Comparison of ENCODE assay signal across 12 cellular contexts in genomic region chr10:95837368-95837776, GRCh38.
DNase-seq lines count a peak whose midpoint lies in the region; ATAC-seq and TF ChIP-seq lines count a peak whose summit lies in the region.
"Had no signal": no experiment of that assay in that cellular context is flagged by ENCODE, and none has a peak within 500 bp of the region (broad histone marks: within the 10 kb centered on the region; RNA-seq: fewer than 3 reads in every experiment).

No MANE protein-coding gene starts in this region.

- peaks cover 24% of the 10 kb centered on the region for H3K36me3 Mint-ChIP-seq in activated T-helper 2 cell treated with anti-CD3 and anti-CD28 coated beads, Interferon-gamma antibody, Interleukin-2, Interleukin-4, amounts not matched to agents 10 μg/mL and 5 μg/mL and 100 μg/mL, durations not matched to agents 14 hours and 24 hours and 36 hours (ENCODE audit: low read depth)
- H3K36me3 Mint-ChIP-seq: activated naive CD4-positive, alpha-beta T cell treated with anti-CD3 and anti-CD28 coated beads, Interleukin-2, amount 10 ng/mL, durations not matched to agents 7 days and 5 days had no signal

- peak; percentile 23 for ATAC-seq in HG02798 (IDR thresholded peaks at IDR 0.05; ENCODE audit: poor library complexity, unreplicated experiment)
- ATAC-seq in PC-3 = no peak

- no peaks in the 10 kb centered on the region for H3K9me2 ChIP-seq in PC-3 (replicated peaks; ENCODE audit: low read length)

- in situ Hi-C loops in GM18951 (cut with MboI; ENCODE audit: low sequenced_read_pairs, unreplicated experiment) = loop anchor here (10.0 kb wide), 1 partner anchor 83 kb away; the partner anchor contains the start of gene ENTPD1

- TF ChIP-seq CTCF in spleen (IDR thresholded peaks at IDR 0.05 in 8 of 11, conservative IDR thresholded peaks at IDR 0.05 in 3 of 11) (no peak), PC-3 (conservative IDR thresholded peaks at IDR 0.05; ENCODE audit: low read depth, low read length) (no peak)

- 42 to 65% (median 54%) methylated on average over 1 of the region's 1 CpG for whole genome bisulfite sequencing in spleen, 5 donors

- peaks cover 3% of the 10 kb centered on the region for H3K9me3 Mint-ChIP-seq in activated T-helper 2 cell treated with anti-CD3 and anti-CD28 coated beads, Interferon-gamma antibody, Interleukin-2, Interleukin-4, amounts not matched to agents 10 μg/mL and 5 μg/mL and 100 μg/mL, durations not matched to agents 14 hours and 24 hours and 36 hours
- H3K9me3 Mint-ChIP-seq: activated naive CD4-positive, alpha-beta T cell treated with anti-CD3 and anti-CD28 coated beads, Interleukin-2, amount 10 ng/mL, durations not matched to agents 7 days and 5 days had no signal

- H3K9me3 ChIP-seq in spleen = no peaks in the 10 kb centered on the region
- no peaks in the 10 kb centered on the region for H3K9me3 ChIP-seq in PC-3 (ENCODE audit: low read length)

- H3K36me3 ChIP-seq in spleen = peaks cover 0 to 20% (median 0%) of the 10 kb centered on the region in 6 donors
- no peaks in the 10 kb centered on the region for H3K36me3 ChIP-seq in PC-3 (ENCODE audit: low read depth, low read length)

- no TSS peak for BruUV-seq in PC-3 (replicated peaks; lab: Mats Ljungman, UMichigan)

- H3K27me3 ChIP-seq in spleen (replicated peaks in 1 of 7) = no peaks in the 10 kb centered on the region
- peaks cover 12% of the 10 kb centered on the region; the same call in 1 of the 2 replicates for H3K27me3 ChIP-seq in PC-3 (ENCODE audit: low read length)

- H3K4me3 Mint-ChIP-seq in activated T-helper 2 cell treated with anti-CD3 and anti-CD28 coated beads, Interferon-gamma antibody, Interleukin-2, Interleukin-4, amounts not matched to agents 10 μg/mL and 5 μg/mL and 100 μg/mL, durations not matched to agents 14 hours and 24 hours and 36 hours (ENCODE audit: low read depth) = no peak overlapping the region
- H3K4me3 Mint-ChIP-seq: activated naive CD4-positive, alpha-beta T cell treated with anti-CD3 and anti-CD28 coated beads, Interleukin-2, amount 10 ng/mL, durations not matched to agents 7 days and 5 days had no signal

- no peaks in the 10 kb centered on the region for H3K79me2 ChIP-seq in PC-3 (ENCODE audit: low read length)

- no peak overlapping the region for H3K4me2 ChIP-seq in PC-3 (ENCODE audit: low read length)
- H3K4me2 ChIP-seq: KMS-11 had no signal

- H2AFZ ChIP-seq in PC-3 (ENCODE audit: low read length) = no peak overlapping the region

- POLR2A ChIA-PET in PC-3 (lab: Charles Lee; ENCODE audit: unreplicated experiment) = no interaction called here

- no peaks in the 10 kb centered on the region for H4K20me1 ChIP-seq in PC-3 (ENCODE audit: low read length)

- H3K4me3 ChIP-seq in spleen (no peak overlapping the region), PC-3 (ENCODE audit: low read length) (no peak overlapping the region)

- H3K27ac Mint-ChIP-seq in activated T-helper 2 cell treated with anti-CD3 and anti-CD28 coated beads, Interferon-gamma antibody, Interleukin-2, Interleukin-4, amounts not matched to agents 10 μg/mL and 5 μg/mL and 100 μg/mL, durations not matched to agents 14 hours and 24 hours and 36 hours = peak overlapping the region; percentile 84
- H3K27ac Mint-ChIP-seq: activated naive CD4-positive, alpha-beta T cell treated with anti-CD3 and anti-CD28 coated beads, Interleukin-2, amount 10 ng/mL, durations not matched to agents 7 days and 5 days had no signal

- CTCF ChIA-PET in PC-3 (lab: Charles Lee) = interaction anchor here (0.5 kb wide), 1 partner anchor 133 kb away, joined by 3 read pairs; no protein-coding TSS in a partner anchor

- DNase-seq in activated T-helper 2 cell treated with anti-CD3 and anti-CD28 coated beads, Interferon-gamma antibody, Interleukin-2, Interleukin-4, amounts not matched to agents 10 μg/mL and 5 μg/mL and 100 μg/mL, durations not matched to agents 14 hours and 24 hours and 36 hours (ENCODE audit: low spot score) = no peak
- DNase-seq in spleen (no peak), activated gamma-delta T cell (lab: John Stamatoyannopoulos, UW) (no peak), PC-3 (no peak), HK-2 (ENCODE audit: unreplicated experiment) (no peak)
- DNase-seq in stimulated activated CD4-positive, alpha-beta T cell treated with anti-CD3 and anti-CD28 coated beads, Interleukin-4, amount 100 ng/mL, for 24 hours = no peak
- DNase-seq: activated naive CD4-positive, alpha-beta T cell treated with anti-CD3 and anti-CD28 coated beads, Interleukin-2, amount 10 ng/mL, durations not matched to agents 7 days and 5 days; NCI-H510A; T1000 had no signal

- H3K27ac ChIP-seq in spleen (peak overlapping the region; percentile 26 to 88 (median 81)), PC-3 (ENCODE audit: low read length) (no peak overlapping the region)
- H3K27ac ChIP-seq: KMS-11 had no signal

- no peak overlapping the region for H3K9ac ChIP-seq in PC-3 (ENCODE audit: low read length)
- H3K9ac ChIP-seq: KMS-11 had no signal

- H3F3A ChIP-seq in PC-3 (ENCODE audit: low read length, unreplicated experiment) = no peaks in the 10 kb centered on the region

- intact Hi-C loops in activated T-helper 2 cell treated with anti-CD3 and anti-CD28 coated beads, Interferon-gamma antibody, Interleukin-2, Interleukin-4, amounts not matched to agents 10 μg/mL and 5 μg/mL and 100 μg/mL, durations not matched to agents 14 hours and 24 hours and 36 hours (cut with micrococcal nuclease) = no loop called here
- intact Hi-C loops in spleen (cut with DNase I; ENCODE audit: low total_unique reads) = loop anchor here (10.0 kb wide), 1 partner anchor 73 kb away; no protein-coding TSS in a partner anchor
- intact Hi-C loops in PC-3 (cut with micrococcal nuclease) = no loop called here

- H3K4me1 Mint-ChIP-seq in activated T-helper 2 cell treated with anti-CD3 and anti-CD28 coated beads, Interferon-gamma antibody, Interleukin-2, Interleukin-4, amounts not matched to agents 10 μg/mL and 5 μg/mL and 100 μg/mL, durations not matched to agents 14 hours and 24 hours and 36 hours (ENCODE audit: low read depth) = peaks cover 73% of the 10 kb centered on the region

- no peaks in the 10 kb centered on the region for H3K27me3 Mint-ChIP-seq in activated T-helper 2 cell treated with anti-CD3 and anti-CD28 coated beads, Interferon-gamma antibody, Interleukin-2, Interleukin-4, amounts not matched to agents 10 μg/mL and 5 μg/mL and 100 μg/mL, durations not matched to agents 14 hours and 24 hours and 36 hours (ENCODE audit: low read depth)

- peak; percentile 43 for TF ChIP-seq POLR2A in GM18951 (IDR thresholded peaks at IDR 0.05; ENCODE audit: extremely low read depth, insufficient read depth, insufficient read length)
- no peak for TF ChIP-seq POLR2A in spleen (IDR thresholded peaks at IDR 0.05)

- peaks cover 24 to 100% (median 68%) of the 10 kb centered on the region in 6 donors for H3K4me1 ChIP-seq in spleen
- no peaks in the 10 kb centered on the region for H3K4me1 ChIP-seq in PC-3 (ENCODE audit: insufficient read depth, low read length)
